29 cellular contexts compared by ENCODE assay signal in the genomic region with DNA sequence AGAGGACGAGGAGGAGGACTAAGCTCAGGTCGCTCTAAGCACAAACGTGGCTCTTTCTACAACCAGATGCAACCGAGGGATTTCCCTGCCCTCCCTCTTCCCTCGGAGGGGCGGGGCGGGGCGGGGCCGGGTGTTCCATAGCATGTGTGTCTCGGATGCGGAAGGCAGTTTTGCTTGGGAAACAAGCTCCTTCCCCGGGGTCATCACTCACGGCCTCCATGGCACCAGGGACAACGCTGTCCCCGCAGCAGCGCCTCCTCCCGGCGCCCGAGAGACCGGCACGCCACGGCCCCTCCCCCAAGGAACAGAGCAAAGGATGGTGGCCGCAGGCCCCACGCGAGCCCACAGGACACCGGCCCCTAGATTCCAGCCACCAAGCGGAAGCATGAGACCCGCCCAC.
A peak's percentile ranks its signal among the peaks of the same experiment; 100 is the strongest.
DNase-seq lines count a peak whose midpoint lies in the region; ATAC-seq and TF ChIP-seq lines count a peak whose summit lies in the region.
"Had no signal": no experiment of that assay in that cellular context is flagged by ENCODE, and none has a peak within 500 bp of the region (broad histone marks: within the 10 kb centered on the region; RNA-seq: fewer than 3 reads in every experiment).

No MANE protein-coding gene starts in this region.

- peak overlapping the region; percentile 48 for H3K4me3 ChIP-seq in iPS-18a (ENCODE audit: low read length)
- H3K4me3 ChIP-seq in neuronal stem cell (ENCODE audit: low read length in 2 of 2) = no peak overlapping the region
- H3K4me3 ChIP-seq in OCI-LY7 (ENCODE audit: low read depth, low read length, poor library complexity, severe bottlenecking) = no peak overlapping the region
- H3K4me3 ChIP-seq: GM23248, psoas muscle, thoracic aorta had no signal

- H3K27me3 Mint-ChIP-seq in activated CD4-positive, alpha-beta memory T cell treated with anti-CD3 and anti-CD28 coated beads, Interleukin-2, amount 10 ng/mL, durations not matched to agents 7 days and 5 days = no peaks in the 10 kb centered on the region

- H3K4me1 Mint-ChIP-seq in activated CD4-positive, alpha-beta memory T cell treated with anti-CD3 and anti-CD28 coated beads, Interleukin-2, amount 10 ng/mL, durations not matched to agents 7 days and 5 days = no peaks in the 10 kb centered on the region
- H3K4me1 Mint-ChIP-seq: CD4-positive, CD25-positive, alpha-beta regulatory T cell; T-helper 17 cell had no signal

- ATAC-seq in GM21717 (IDR thresholded peaks at IDR 0.05; ENCODE audit: unreplicated experiment) = no peak
- ATAC-seq: effector memory CD8-positive, alpha-beta T cell; left cardiac atrium; psoas muscle; Right ventricle myocardium inferior; SK-N-SH treated with all-trans-retinoic acid at 6 μM for 48 hours; T-helper 17 cell had no signal

- H3K4me1 ChIP-seq in iPS-18a (ENCODE audit: control insufficient read depth, low read depth, low read length) (no peaks in the 10 kb centered on the region), neuronal stem cell (ENCODE audit: control insufficient read depth in 2 of 2, insufficient read depth in 1 of 2, low read depth in 1 of 2, low read length in 2 of 2) (peaks cover 0 to 4% of the 10 kb centered on the region in 2 donors), OCI-LY7 (ENCODE audit: insufficient read depth, low read length, poor library complexity, severe bottlenecking) (no peaks in the 10 kb centered on the region)
- H3K4me1 ChIP-seq: psoas muscle had no signal

- H3K27ac ChIP-seq in iPS-18a (ENCODE audit: low read length) = no peak overlapping the region
- no peak overlapping the region for H3K27ac ChIP-seq in neuronal stem cell (replicated peaks; ENCODE audit: low read length)
- no peak overlapping the region for H3K27ac ChIP-seq in OCI-LY7 (ENCODE audit: low read depth, low read length, poor library complexity, severe bottlenecking)
- H3K27ac ChIP-seq: GM23248, psoas muscle, thoracic aorta had no signal

- H3K36me3 ChIP-seq in iPS-18a (ENCODE audit: control insufficient read depth, low read depth, low read length) (no peaks in the 10 kb centered on the region), neuronal stem cell (replicated peaks in 1 of 2; ENCODE audit: control insufficient read depth in 2 of 2, insufficient read depth in 2 of 2, low read length in 2 of 2) (no peaks in the 10 kb centered on the region), OCI-LY7 (ENCODE audit: insufficient read depth, low read length) (no peaks in the 10 kb centered on the region)
- H3K36me3 ChIP-seq: thoracic aorta had no signal

- H3K27me3 ChIP-seq in iPS-18a (ENCODE audit: control insufficient read depth, insufficient read depth, low read length) (no peaks in the 10 kb centered on the region), neuronal stem cell (ENCODE audit: control insufficient read depth in 3 of 3, insufficient read depth in 3 of 3, low read depth in 1 of 3, low read length in 3 of 3) (peaks cover 0 to 20% (median 0%) of the 10 kb centered on the region in 3 experiments)

- no peak overlapping the region for H4K91ac ChIP-seq in neuronal stem cell (ENCODE audit: low read depth, low read length, poor library complexity)

- TF ChIP-seq CTCF in OCI-LY7 (conservative IDR thresholded peaks at IDR 0.05; ENCODE audit: low read length) = no peak

- H4K8ac ChIP-seq in neuronal stem cell (ENCODE audit: low read depth, low read length) = no peak overlapping the region

- no peak overlapping the region for H3K14ac ChIP-seq in neuronal stem cell (ENCODE audit: low read length)

- intact Hi-C loops in OCI-LY7 (cut with micrococcal nuclease; ENCODE audit: unreplicated experiment) = no loop called here

- H3K9me2 ChIP-seq in OCI-LY7 (ENCODE audit: insufficient read depth, low read length) = no peaks in the 10 kb centered on the region

- H3K9me3 ChIP-seq in iPS-18a (ENCODE audit: control insufficient read depth, low read depth, low read length) (peaks cover 4% of the 10 kb centered on the region), neuronal stem cell (replicated peaks in 1 of 2; ENCODE audit: control insufficient read depth in 2 of 2, insufficient read depth in 1 of 2, low read depth in 1 of 2, low read length in 2 of 2) (peaks cover 0 to 7% of the 10 kb centered on the region in 2 donors), OCI-LY7 (ENCODE audit: low read length) (no peaks in the 10 kb centered on the region)
- H3K9me3 ChIP-seq: psoas muscle, thoracic aorta had no signal

- H4K20me1 ChIP-seq in OCI-LY7 (ENCODE audit: insufficient read depth, low read length) = no peaks in the 10 kb centered on the region

- H2BK12ac ChIP-seq in neuronal stem cell (ENCODE audit: low read length) = no peak overlapping the region

- no peak overlapping the region for H3K23ac ChIP-seq in neuronal stem cell (ENCODE audit: low read depth, low read length, poor library complexity)

- CTCF ChIA-PET in OCI-LY7 (lab: Charles Lee; ENCODE audit: unreplicated experiment) = no interaction called here
- CTCF ChIA-PET in activated CD4-positive, alpha-beta memory T cell treated with anti-CD3 and anti-CD28 coated beads, Interleukin-2, amount 10 ng/mL, durations not matched to agents 7 days and 5 days (lab: Charles Lee) = no interaction called here

- DNase-seq in DMS153 (lab: John Stamatoyannopoulos, UW) (peak; percentile 39), DMS153 treated with DMSO at 0.1 percent for 48 hours (lab: John Stamatoyannopoulos, UW; ENCODE audit: unreplicated experiment) (no peak), NCI-H526 (lab: John Stamatoyannopoulos, UW) (peak; percentile 69 to 86), neuronal stem cell (ENCODE audit: low spot score) (no peak), OCI-LY7 (ENCODE audit: low spot score) (no peak)
- DNase-seq in activated CD4-positive, alpha-beta memory T cell treated with anti-CD3 and anti-CD28 coated beads, Interleukin-2, amount 10 ng/mL, durations not matched to agents 7 days and 5 days = no peak
- DNase-seq: 8988T; activated CD4-positive, alpha-beta T cell treated with anti-CD3 and anti-CD28 coated beads for 1 hour; activated T-cell treated with anti-CD3 and anti-CD28 coated beads for 4 hours; anterior cingulate cortex; CD4-positive, CD25-positive, alpha-beta regulatory T cell; effector memory CD8-positive, alpha-beta T cell; foreskin fibroblast; GM23248; head of caudate nucleus; IMR-90; left cardiac atrium; NCI-H1105 treated with DMSO at 0.1 percent for 48 hours; NCI-H2029 treated with DMSO at 0.1 percent for 48 hours; NCI-H774; psoas muscle; stimulated activated naive CD4-positive, alpha-beta T cell treated with Interleukin-2 at 50 U/mL for 16 hours; T-helper 17 cell had no signal

- no peaks in the 10 kb centered on the region for H3K79me1 ChIP-seq in neuronal stem cell (ENCODE audit: low read depth, low read length)

- no CpG with 5 or more reads among the region's 28 CpGs for WGBS in neuronal stem cell (ENCODE audit: extremely low coverage in 2 of 2, insufficient read length in 2 of 2, insufficient replicate concordance in 1 of 2), 2 donors

- no peak overlapping the region for H3K9ac ChIP-seq in iPS-18a (ENCODE audit: low read length)
- no peak overlapping the region for H3K9ac ChIP-seq in neuronal stem cell (ENCODE audit: low read depth, low read length, poor library complexity)
- H3K9ac ChIP-seq: GM23248 had no signal

- H3K4ac ChIP-seq in neuronal stem cell (ENCODE audit: low read length) = no peak overlapping the region

- H3K4me2 ChIP-seq in neuronal stem cell (ENCODE audit: insufficient read depth, low read length, poor library complexity, severe bottlenecking) (peak overlapping the region; percentile 21), OCI-LY7 (ENCODE audit: low read length) (no peak overlapping the region)

- no TSS peak for BruUV-seq in OCI-LY7 (replicated peaks; lab: Mats Ljungman, UMichigan)

- H3K4me3 Mint-ChIP-seq in activated CD4-positive, alpha-beta memory T cell treated with anti-CD3 and anti-CD28 coated beads, Interleukin-2, amount 10 ng/mL, durations not matched to agents 7 days and 5 days = no peak overlapping the region
- H3K4me3 Mint-ChIP-seq: activated naive CD8-positive, alpha-beta T cell; CD4-positive, CD25-positive, alpha-beta regulatory T cell; effector memory CD8-positive, alpha-beta T cell; T-helper 17 cell had no signal

- H3K36me3 Mint-ChIP-seq in activated CD4-positive, alpha-beta memory T cell treated with anti-CD3 and anti-CD28 coated beads, Interleukin-2, amount 10 ng/mL, durations not matched to agents 7 days and 5 days (ENCODE audit: low read depth) = no peaks in the 10 kb centered on the region
- H3K36me3 Mint-ChIP-seq: activated naive CD8-positive, alpha-beta T cell; CD4-positive, CD25-positive, alpha-beta regulatory T cell had no signal

- H3K9me3 Mint-ChIP-seq in activated CD4-positive, alpha-beta memory T cell treated with anti-CD3 and anti-CD28 coated beads, Interleukin-2, amount 10 ng/mL, durations not matched to agents 7 days and 5 days = peaks cover 2% of the 10 kb centered on the region
- H3K9me3 Mint-ChIP-seq: effector memory CD8-positive, alpha-beta T cell had no signal

- H2BK15ac ChIP-seq in neuronal stem cell (ENCODE audit: low read length) = no peak overlapping the region

- H2AK5ac ChIP-seq in neuronal stem cell (ENCODE audit: low read depth, low read length) = peak overlapping the region; percentile 48

- H2AFZ ChIP-seq in neuronal stem cell (ENCODE audit: low read length) (no peak overlapping the region), OCI-LY7 (ENCODE audit: low read length) (no peak overlapping the region)
- H2AFZ ChIP-seq: GM23248 had no signal

- no peak overlapping the region for H3K27ac Mint-ChIP-seq in activated CD4-positive, alpha-beta memory T cell treated with anti-CD3 and anti-CD28 coated beads, Interleukin-2, amount 10 ng/mL, durations not matched to agents 7 days and 5 days
- H3K27ac Mint-ChIP-seq: activated naive CD8-positive, alpha-beta T cell; CD4-positive, CD25-positive, alpha-beta regulatory T cell; effector memory CD8-positive, alpha-beta T cell; T-helper 17 cell had no signal

- H3K18ac ChIP-seq in neuronal stem cell (ENCODE audit: low read length) = peak overlapping the region; percentile 32

- H3K79me2 ChIP-seq in OCI-LY7 (ENCODE audit: insufficient read depth, low read depth, low read length) = no peaks in the 10 kb centered on the region

- H2BK120ac ChIP-seq in neuronal stem cell (ENCODE audit: low read depth, low read length) = no peak overlapping the region

- POLR2A ChIA-PET in OCI-LY7 (lab: Charles Lee) = no interaction called here
- POLR2A ChIA-PET in activated CD4-positive, alpha-beta memory T cell treated with anti-CD3 and anti-CD28 coated beads, Interleukin-2, amount 10 ng/mL, durations not matched to agents 7 days and 5 days (lab: Charles Lee) = no interaction called here

- H2BK5ac ChIP-seq in neuronal stem cell (ENCODE audit: low read length) = no peak overlapping the region

Comparison
In these comparisons a context has a peak if more than half of its experiments do, and no peak if none do; other contexts are left out.
1. DNase-seq: peak in DMS153 (single experiment) and NCI-H526 (2 of 2); none in DMS153 treated with DMSO at 0.1 percent for 48 hours (single experiment), neuronal stem cell (single experiment), OCI-LY7 (single experiment) and activated CD4-positive, alpha-beta memory T cell treated with anti-CD3 and anti-CD28 coated beads, Interleukin-2, amount 10 ng/mL, durations not matched to agents 7 days and 5 days (single experiment).